13 cellular contexts compared by ENCODE assay signal in genomic region chr15:57554063-57554820, GRCh38. TPM values are rescaled to one million over a fixed set of nuclear protein-coding genes. Genes with fewer than 3 reads are reported as not detected.
DNase-seq lines count a peak whose midpoint lies in the region; ATAC-seq and TF ChIP-seq lines count a peak whose summit lies in the region.
"Had no signal": no experiment of that assay in that cellular context is flagged by ENCODE, and none has a peak within 500 bp of the region (broad histone marks: within the 10 kb centered on the region; RNA-seq: fewer than 3 reads in every experiment).

No MANE protein-coding gene starts in this region.

- H3K27ac Mint-ChIP-seq in activated CD4-positive, alpha-beta memory T cell treated with anti-CD3 and anti-CD28 coated beads for 36 hours: no peak overlapping the region
- H3K27ac Mint-ChIP-seq: activated T-cell treated with anti-CD3 and anti-CD28 coated beads, Interleukin-2, amount 50 U/mL, for 72 hours; natural killer cell; T-cell had no signal

- H3K27me3 Mint-ChIP-seq in activated CD4-positive, alpha-beta memory T cell treated with anti-CD3 and anti-CD28 coated beads for 36 hours: peaks cover 4% of the 10 kb centered on the region
- H3K27me3 Mint-ChIP-seq: T-cell had no signal

- CTCF ChIA-PET in activated CD4-positive, alpha-beta memory T cell treated with anti-CD3 and anti-CD28 coated beads for 36 hours (lab: Charles Lee): interaction anchor here (1.3 kb wide), 1 partner anchor 11 kb away, joined by 4 read pairs; no protein-coding TSS in a partner anchor

- H3K4me1 Mint-ChIP-seq in activated CD4-positive, alpha-beta memory T cell treated with anti-CD3 and anti-CD28 coated beads for 36 hours (ENCODE audit: low read depth): no peaks in the 10 kb centered on the region
- H3K4me1 Mint-ChIP-seq: natural killer cell, T-cell had no signal

- H3K4me3 ChIP-seq in ascending aorta (no peak overlapping the region), thoracic aorta (no peak overlapping the region)

- intact Hi-C loops in ascending aorta (cut with DNase I): no loop called here
- intact Hi-C loops in activated CD4-positive, alpha-beta memory T cell treated with anti-CD3 and anti-CD28 coated beads for 36 hours (cut with micrococcal nuclease): no loop called here

- peaks cover 4% of the 10 kb centered on the region for H3K9me3 Mint-ChIP-seq in activated CD4-positive, alpha-beta memory T cell treated with anti-CD3 and anti-CD28 coated beads for 36 hours
- H3K9me3 Mint-ChIP-seq: natural killer cell, T-cell had no signal

- no peaks in the 10 kb centered on the region for H3K27me3 ChIP-seq in ascending aorta
- no peaks in the 10 kb centered on the region for H3K27me3 ChIP-seq in thoracic aorta (replicated peaks; ENCODE audit: insufficient read depth)

- H3K27ac ChIP-seq in ascending aorta: peak overlapping the region; percentile 13 to 39
- peak overlapping the region; percentile 4 to 44 for H3K27ac ChIP-seq in thoracic aorta
- H3K27ac ChIP-seq: 22Rv1 had no signal

- POLR2A ChIA-PET in activated CD4-positive, alpha-beta memory T cell treated with anti-CD3 and anti-CD28 coated beads for 36 hours (lab: Charles Lee): no interaction called here

- H3K36me3 ChIP-seq in ascending aorta (no peaks in the 10 kb centered on the region), thoracic aorta (no peaks in the 10 kb centered on the region)

- peak; percentile 29 for DNase-seq in DMS53 (lab: John Stamatoyannopoulos, UW)
- no peak for DNase-seq in DMS53 treated with DMSO at 0.1 percent for 48 hours (lab: John Stamatoyannopoulos, UW; ENCODE audit: unreplicated experiment)
- DNase-seq in ascending aorta (ENCODE audit: low spot score in 2 of 2): no peak
- DNase-seq in islet precursor cell: peak; percentile 67
- DNase-seq in thoracic aorta (ENCODE audit: low spot score): no peak
- DNase-seq in activated CD4-positive, alpha-beta memory T cell treated with anti-CD3 and anti-CD28 coated beads for 36 hours: no peak
- DNase-seq: activated T-cell treated with anti-CD3 and anti-CD28 coated beads, Interleukin-2, amount 50 U/mL, for 72 hours; MV-4-11; natural killer cell; T-cell had no signal

- no peaks in the 10 kb centered on the region for H3K36me3 Mint-ChIP-seq in activated CD4-positive, alpha-beta memory T cell treated with anti-CD3 and anti-CD28 coated beads for 36 hours
- H3K36me3 Mint-ChIP-seq: natural killer cell, T-cell had no signal

- TF ChIP-seq CTCF in ascending aorta (IDR thresholded peaks at IDR 0.05) (no peak), thoracic aorta (IDR thresholded peaks at IDR 0.05) (no peak)

- no peak overlapping the region for H3K4me3 Mint-ChIP-seq in activated CD4-positive, alpha-beta memory T cell treated with anti-CD3 and anti-CD28 coated beads for 36 hours
- H3K4me3 Mint-ChIP-seq: activated T-cell treated with anti-CD3 and anti-CD28 coated beads, Interleukin-2, amount 50 U/mL, for 72 hours; natural killer cell; T-cell had no signal

- ATAC-seq in thoracic aorta (ENCODE audit: insufficient number of reproducible peaks, low FRiP score, low read depth): no peak
- no peak for ATAC-seq in GM19463 (IDR thresholded peaks at IDR 0.05; ENCODE audit: unreplicated experiment)
- no peak for ATAC-seq in GM18498 (IDR thresholded peaks at IDR 0.05; ENCODE audit: unreplicated experiment)
- ATAC-seq: activated T-cell treated with anti-CD3 and anti-CD28 coated beads, Interleukin-2, amount 50 U/mL, for 72 hours; natural killer cell; T-cell had no signal

- peaks cover 0 to 8% of the 10 kb centered on the region in 2 donors for H3K4me1 ChIP-seq in ascending aorta
- peaks cover 4 to 24% of the 10 kb centered on the region in 2 donors for H3K4me1 ChIP-seq in thoracic aorta (ENCODE audit: control insufficient read depth in 1 of 2, low read depth in 2 of 2)

- H3K9me3 ChIP-seq in ascending aorta (no peaks in the 10 kb centered on the region), thoracic aorta (no peaks in the 10 kb centered on the region)

RNA-seq across cellular contexts. Expression of gene MYZAP, which starts 37.5 kb away (rescaled TPM):
- total RNA-seq in ascending aorta: 7.6 TPM
- 1 to 10 TPM; 3.8 to 6.8 TPM for total RNA-seq in thoracic aorta
- total RNA-seq in activated CD4-positive, alpha-beta memory T cell treated with anti-CD3 and anti-CD28 coated beads for 36 hours: under 1 TPM; 0.55 to 0.63 TPM
- total RNA-seq: natural killer cell had no signal

Comparison
In these comparisons a context has a peak if more than half of its experiments do, and no peak if none do; other contexts are left out.
1. DNase-seq: peak in DMS53 (single experiment) and islet precursor cell (single experiment); none in DMS53 treated with DMSO at 0.1 percent for 48 hours (single experiment), ascending aorta (0 of 2), thoracic aorta (single experiment) and activated CD4-positive, alpha-beta memory T cell treated with anti-CD3 and anti-CD28 coated beads for 36 hours (single experiment).